9 cellular contexts compared by ENCODE assay signal in genomic region chr5:110751902-110752762, GRCh38. TPM values are rescaled to one million over a fixed set of nuclear protein-coding genes. Genes with fewer than 3 reads are reported as not detected.
DNase-seq lines count a peak whose midpoint lies in the region; ATAC-seq and TF ChIP-seq lines count a peak whose summit lies in the region.
"Had no signal": no experiment of that assay in that cellular context is flagged by ENCODE, and none has a peak within 500 bp of the region (broad histone marks: within the 10 kb centered on the region; RNA-seq: fewer than 3 reads in every experiment).

No MANE protein-coding gene starts in this region.

- H3K4me1 Mint-ChIP-seq in naive B cell (peaks cover 3 to 17% (median 6%) of the 10 kb centered on the region in 3 donors), type B pancreatic cell (ENCODE audit: unreplicated experiment) (no peaks in the 10 kb centered on the region)

- intact Hi-C loops in PC-3 (cut with micrococcal nuclease): loop anchor here (10.0 kb wide), 2 partner anchors 373 to 523 kb away; no protein-coding TSS in a partner anchor
- intact Hi-C loops in PC-9 (cut with micrococcal nuclease; ENCODE audit: unreplicated experiment): no loop called here

- H3K9me3 Mint-ChIP-seq in naive B cell: no peaks in the 10 kb centered on the region
- H3K9me3 Mint-ChIP-seq in type B pancreatic cell: no peaks in the 10 kb centered on the region

- H3K27ac ChIP-seq in PC-3 (ENCODE audit: low read length) (no peak overlapping the region), PC-9 (no peak overlapping the region)
- H3K27ac ChIP-seq: SK-N-MC had no signal

- no peaks in the 10 kb centered on the region for H3K9me3 ChIP-seq in PC-3 (ENCODE audit: low read length)
- no peaks in the 10 kb centered on the region for H3K9me3 ChIP-seq in PC-9 (ENCODE audit: insufficient read depth, low read depth)

- H3F3A ChIP-seq in PC-3 (ENCODE audit: low read length, unreplicated experiment) (no peaks in the 10 kb centered on the region), PC-9 (ENCODE audit: insufficient read depth, low read depth) (peaks cover 4% of the 10 kb centered on the region)

- POLR2A ChIA-PET in PC-3 (lab: Charles Lee; ENCODE audit: unreplicated experiment) (no interaction called here), PC-9 (lab: Charles Lee; ENCODE audit: unreplicated experiment) (no interaction called here)

- H3K4me3 ChIP-seq in PC-3 (ENCODE audit: low read length): no peak overlapping the region
- no peak overlapping the region for H3K4me3 ChIP-seq in PC-9
- H3K4me3 ChIP-seq: SK-N-MC had no signal

- H2AFZ ChIP-seq in PC-3 (ENCODE audit: low read length): peak overlapping the region; percentile 27
- H2AFZ ChIP-seq in PC-9: no peak overlapping the region

- DNase-seq in PC-3: peak; percentile 76
- no peak for DNase-seq in naive B cell
- no peak for DNase-seq in 8988T
- DNase-seq in type B pancreatic cell (ENCODE audit: extremely low spot score, unreplicated experiment): no peak
- no peak for DNase-seq in NCI-H1436 treated with DMSO at 0.1 percent for 48 hours (lab: John Stamatoyannopoulos, UW)
- DNase-seq in PC-9: no peak

- CTCF ChIA-PET in PC-3 (lab: Charles Lee) (no interaction called here), PC-9 (lab: Charles Lee) (no interaction called here)

- H3K4me2 ChIP-seq in PC-3 (ENCODE audit: low read length): peak overlapping the region; percentile 38
- no peak overlapping the region for H3K4me2 ChIP-seq in PC-9

- TF ChIP-seq CTCF in PC-3 (conservative IDR thresholded peaks at IDR 0.05; ENCODE audit: low read depth, low read length) (no peak), type B pancreatic cell (conservative IDR thresholded peaks at IDR 0.05) (no peak), PC-9 (conservative IDR thresholded peaks at IDR 0.05) (no peak)

- H4K20me1 ChIP-seq in PC-3 (ENCODE audit: low read length) (no peaks in the 10 kb centered on the region), PC-9 (ENCODE audit: insufficient read depth) (no peaks in the 10 kb centered on the region; the same call in 1 of the 2 replicates)

- H3K36me3 ChIP-seq in PC-3 (ENCODE audit: low read depth, low read length) (peaks cover 3% of the 10 kb centered on the region), PC-9 (ENCODE audit: low read depth) (0 out of 2 replicates have a peak, but pooled peaks cover 5% of the 10 kb centered on the region)

- H3K79me2 ChIP-seq in PC-3 (ENCODE audit: low read length) (no peaks in the 10 kb centered on the region), PC-9 (ENCODE audit: low read depth) (no peaks in the 10 kb centered on the region)

- peaks cover 10% of the 10 kb centered on the region for H3K4me1 ChIP-seq in PC-3 (ENCODE audit: insufficient read depth, low read length)
- no peaks in the 10 kb centered on the region for H3K4me1 ChIP-seq in PC-9 (replicated peaks; ENCODE audit: insufficient read depth)

- no peak overlapping the region for H3K9ac ChIP-seq in PC-3 (ENCODE audit: low read length)

- H3K36me3 Mint-ChIP-seq in naive B cell (peaks cover 27% of the 10 kb centered on the region in 2 donors), type B pancreatic cell (peaks cover 21% of the 10 kb centered on the region)

- BruUV-seq in PC-3 (replicated peaks; lab: Mats Ljungman, UMichigan): no TSS peak
- no TSS peak for BruUV-seq in PC-9 (replicated peaks; lab: Mats Ljungman, UMichigan)

- H3K9me2 ChIP-seq in PC-3 (replicated peaks; ENCODE audit: low read length) (no peaks in the 10 kb centered on the region), PC-9 (ENCODE audit: insufficient read depth) (no peaks in the 10 kb centered on the region; the same call in 1 of the 2 replicates)

- no peak overlapping the region for H3K4me3 Mint-ChIP-seq in naive B cell
- no peak overlapping the region for H3K4me3 Mint-ChIP-seq in type B pancreatic cell

- ATAC-seq in GM19025 (IDR thresholded peaks at IDR 0.05; ENCODE audit: low read depth, unreplicated experiment): peak; percentile 98
- ATAC-seq in HG02623 (IDR thresholded peaks at IDR 0.05; ENCODE audit: unreplicated experiment): peak; percentile 98
- ATAC-seq in PC-3: peak; percentile 95
- peak; percentile 39 to 70 for ATAC-seq in naive B cell (ENCODE audit: low read depth in 2 of 2)

- H3K27ac Mint-ChIP-seq in naive B cell (peak overlapping the region in 4 of 6 donors; percentile 9 to 87 (median 64)), type B pancreatic cell (no peak overlapping the region)

- H3K27me3 Mint-ChIP-seq in naive B cell (no peaks in the 10 kb centered on the region), type B pancreatic cell (no peaks in the 10 kb centered on the region)

- no peaks in the 10 kb centered on the region for H3K27me3 ChIP-seq in PC-3 (ENCODE audit: low read length)
- H3K27me3 ChIP-seq in PC-9 (ENCODE audit: insufficient read depth, low read depth): no peaks in the 10 kb centered on the region

RNA-seq across cellular contexts. Expression of gene SLC25A46, which starts 13.3 kb away (rescaled TPM):
- total RNA-seq in PC-3 (2014; rRNA removed): 31.4 and 42.1 TPM in 2 replicates
- polyA plus RNA-seq in naive B cell (ENCODE audit: low read depth in 6 of 6): 10 to 100 TPM; 36.7 to 51.0 (median 44.8) TPM
- total RNA-seq in type B pancreatic cell (ENCODE audit: low replicate concordance): 33.7 and 38.5 TPM in 2 replicates
- total RNA-seq in PC-9 (2021): 19.0 and 29.0 TPM in 2 replicates

RNA-seq across cellular contexts. Expression of gene TMEM232, which starts 25.7 kb away (rescaled TPM):
- 1.4 TPM in 1 of 2 replicates, not detected in the other for total RNA-seq in PC-3 (2014; rRNA removed)
- polyA plus RNA-seq in naive B cell (ENCODE audit: low read depth in 6 of 6): 1 to 10 TPM in 3 of 6 donors, under 1 TPM in 1, not detected in 2; 0.73 to 1.8 (median 1.2) TPM
- total RNA-seq in type B pancreatic cell (ENCODE audit: low replicate concordance): 2.4 and 6.9 TPM in 2 replicates
- total RNA-seq in PC-9 (2021): 0.65 and 1.1 TPM in 2 replicates
